ENCODE assay signal across 27 cellular contexts in genomic region chr1:218571515-218571914, GRCh38.
"Had no signal": no experiment of that assay in that cellular context is flagged by ENCODE, and none has a peak within 500 bp of the region (broad histone marks: within the 10 kb centered on the region; RNA-seq: fewer than 3 reads in every experiment).

No MANE protein-coding gene starts in this region.

- H3K27ac ChIP-seq: left lung, lower lobe of right lung, ovary, skin epidermis, stomach, testis, thyroid gland, transverse colon, upper lobe of left lung had no signal

- DNase-seq: hypothalamus; immature natural killer cell; kidney; left colon; left lung; lower lobe of right lung; mammary epithelial cell; mesenchymal stem cell; naive B cell; natural killer cell; ovary; retina; right cardiac atrium; stimulated activated CD4-positive, alpha-beta T cell treated with anti-CD3 and anti-CD28 coated beads, Interleukin-12 subunit alpha, Interleukin-12 subunit beta, amount 100 ng/mL, for 4 hours; stimulated activated CD4-positive, alpha-beta T cell treated with anti-CD3 and anti-CD28 coated beads, Interleukin-15, amount 100 ng/mL, for 24 hours; stimulated activated CD4-positive, alpha-beta T cell treated with anti-CD3 and anti-CD28 coated beads, Interleukin-2, amount 100 ng/mL, for 24 hours; stimulated activated CD4-positive, alpha-beta T cell treated with anti-CD3 and anti-CD28 coated beads, Interleukin-4, amount 100 ng/mL, for 1 hour; stimulated activated naive B cell treated with anti-CD40 and anti-IgM and Interleukin-4, amounts not matched to agents 10 μg/mL and 1 μg/mL and 100 μg/mL, for 72 hours; stimulated activated naive CD8-positive, alpha-beta T cell treated with anti-CD3 and anti-CD28 coated beads, Interleukin-15, Interleukin-2, amounts not matched to agents 100 U/mL and 50 U/mL, for 24 hours; stomach; testis; thyroid gland; transverse colon; upper lobe of left lung had no signal

- H3K4me3 ChIP-seq: left lung, lower lobe of right lung, ovary, skin epidermis, stomach, testis, thyroid gland, transverse colon, upper lobe of left lung had no signal

- H3K4me3 Mint-ChIP-seq: immature natural killer cell; naive B cell; natural killer cell; stimulated activated naive B cell treated with anti-CD40 and anti-IgM and Interleukin-4, amounts not matched to agents 10 μg/mL and 1 μg/mL and 100 μg/mL, for 72 hours had no signal

- H3K36me3 Mint-ChIP-seq: immature natural killer cell; naive B cell; natural killer cell; stimulated activated naive B cell treated with anti-CD40 and anti-IgM and Interleukin-4, amounts not matched to agents 10 μg/mL and 1 μg/mL and 100 μg/mL, for 72 hours had no signal

- H3K27me3 Mint-ChIP-seq: progenitor cell of endocrine pancreas; stimulated activated naive B cell treated with anti-CD40 and anti-IgM and Interleukin-4, amounts not matched to agents 10 μg/mL and 1 μg/mL and 100 μg/mL, for 72 hours had no signal

- ATAC-seq: left colon; left lung; lower lobe of right lung; natural killer cell; right cardiac atrium; sciatic nerve; stimulated activated naive B cell treated with anti-CD40 and anti-IgM and Interleukin-4, amounts not matched to agents 10 μg/mL and 1 μg/mL and 100 μg/mL, for 72 hours; stimulated activated naive CD8-positive, alpha-beta T cell treated with anti-CD3 and anti-CD28 coated beads, Interleukin-15, Interleukin-2, amounts not matched to agents 100 U/mL and 50 U/mL, for 24 hours had no signal

- H3K4me1 Mint-ChIP-seq: immature natural killer cell; naive B cell; natural killer cell; stimulated activated naive B cell treated with anti-CD40 and anti-IgM and Interleukin-4, amounts not matched to agents 10 μg/mL and 1 μg/mL and 100 μg/mL, for 72 hours had no signal

- H3K27ac Mint-ChIP-seq: immature natural killer cell; naive B cell; natural killer cell; progenitor cell of endocrine pancreas; stimulated activated naive B cell treated with anti-CD40 and anti-IgM and Interleukin-4, amounts not matched to agents 10 μg/mL and 1 μg/mL and 100 μg/mL, for 72 hours had no signal

- H3K36me3 ChIP-seq: left lung, lower lobe of right lung, ovary, stomach, thyroid gland, transverse colon, upper lobe of left lung had no signal

- H3K9me3 ChIP-seq: left lung, lower lobe of right lung, ovary, stomach, testis, thyroid gland, transverse colon, upper lobe of left lung had no signal

- H3K27me3 ChIP-seq: left lung, ovary, stomach, testis, thyroid gland, transverse colon, upper lobe of left lung had no signal

- H3K4me1 ChIP-seq: left lung, lower lobe of right lung, stomach, testis, thyroid gland, transverse colon, upper lobe of left lung had no signal
